Comparison of ENCODE assay signal across 8 cellular contexts in the genomic region with DNA sequence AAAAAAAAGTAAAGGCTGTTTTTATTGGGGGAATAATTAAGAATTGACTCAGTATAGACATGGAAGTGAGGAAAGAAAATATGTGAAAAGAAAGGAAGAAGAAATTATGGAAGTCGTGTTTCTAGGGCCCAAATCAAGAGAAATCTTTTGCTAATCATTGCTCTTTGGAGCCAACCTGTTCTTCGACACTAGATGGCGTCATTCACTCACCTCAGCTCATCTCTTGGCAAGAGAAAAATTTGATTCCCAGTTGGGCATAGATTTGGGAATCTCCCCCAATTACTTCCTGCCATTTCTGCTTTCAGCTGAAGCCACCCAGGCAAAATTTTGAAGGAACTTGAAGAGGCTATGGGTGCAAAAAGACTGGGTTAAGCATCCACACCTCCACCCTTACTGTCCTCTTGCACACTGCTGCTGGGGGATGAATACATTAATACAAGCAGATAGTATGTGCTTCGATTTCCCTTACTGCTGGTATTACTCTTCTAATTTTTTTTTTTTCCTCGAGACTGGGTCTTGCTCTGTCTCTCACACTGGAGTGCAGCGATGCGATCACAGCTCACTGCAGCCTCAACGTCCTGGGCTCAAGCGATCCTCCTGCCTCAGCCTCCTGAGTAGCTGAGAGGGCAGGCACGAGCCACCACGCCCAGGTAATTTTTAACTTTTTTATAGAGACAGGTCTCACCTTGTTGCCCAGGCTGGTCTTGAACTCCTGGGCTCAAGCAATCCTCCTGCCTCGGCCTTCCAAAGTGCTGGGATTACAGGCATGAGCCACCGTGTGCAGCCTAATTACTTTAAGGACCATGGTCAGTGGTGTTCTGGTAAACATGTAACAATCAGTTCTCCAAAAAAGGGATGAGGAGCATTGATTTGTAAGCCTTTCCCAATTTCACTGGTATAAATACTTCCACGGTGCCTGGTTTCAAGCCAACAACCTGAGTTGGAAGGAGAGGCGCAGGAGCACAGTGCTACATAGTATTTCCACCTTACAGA. TPM values are rescaled to one million over a fixed set of nuclear protein-coding genes. Genes with fewer than 3 reads are reported as not detected.
DNase-seq lines count a peak whose midpoint lies in the region; ATAC-seq and TF ChIP-seq lines count a peak whose summit lies in the region.

No MANE protein-coding gene starts in this region.

- peak; percentile 77 for TF ChIP-seq RAD21 in neural cell (conservative IDR thresholded peaks at IDR 0.05)

- peak; percentile 79 for TF ChIP-seq CTCF in neural cell (IDR thresholded peaks at IDR 0.05; ENCODE audit: poor library complexity, severe bottlenecking)

- no peaks in the 10 kb centered on the region for H3K4me1 Mint-ChIP-seq in activated CD4-positive, alpha-beta T cell treated with anti-CD3 and anti-CD28 coated beads, Interleukin-2, amount 10 ng/mL, durations not matched to agents 7 days and 5 days

- H3K9me3 Mint-ChIP-seq in activated CD4-positive, alpha-beta T cell treated with anti-CD3 and anti-CD28 coated beads, Interleukin-2, amount 10 ng/mL, durations not matched to agents 7 days and 5 days = no peaks in the 10 kb centered on the region

- ATAC-seq in esophagus mucosa = peak; percentile 59
- no peak for ATAC-seq in GM18868 (IDR thresholded peaks at IDR 0.05; ENCODE audit: unreplicated experiment)

- H3K27ac ChIP-seq in neural cell (ENCODE audit: low read length) = no peak overlapping the region

- POLR2A ChIA-PET in activated CD4-positive, alpha-beta T cell treated with anti-CD3 and anti-CD28 coated beads, Interleukin-2, amount 10 ng/mL, durations not matched to agents 7 days and 5 days (lab: Charles Lee) = no interaction called here

- H3K27ac Mint-ChIP-seq in activated CD4-positive, alpha-beta T cell treated with anti-CD3 and anti-CD28 coated beads, Interleukin-2, amount 10 ng/mL, durations not matched to agents 7 days and 5 days = no peak overlapping the region

- H3K27me3 ChIP-seq in neural cell (ENCODE audit: insufficient read depth, low read depth, low read length) = no peaks in the 10 kb centered on the region

- H3K9me3 ChIP-seq in neural cell (ENCODE audit: low read length) = no peaks in the 10 kb centered on the region

- no peak overlapping the region for H3K4me3 ChIP-seq in neural cell (ENCODE audit: low read length)

- no peaks in the 10 kb centered on the region for H3K36me3 ChIP-seq in neural cell (ENCODE audit: insufficient read depth, low read length)

- H2AFZ ChIP-seq in neural cell (ENCODE audit: low read depth, low read length) = no peak overlapping the region

- H3K9ac ChIP-seq in neural cell (ENCODE audit: low read length) = no peak overlapping the region

- no peak overlapping the region for H3K4me2 ChIP-seq in neural cell (ENCODE audit: low read length)

- H3K79me2 ChIP-seq in neural cell (replicated peaks; ENCODE audit: insufficient read depth, low read length) = no peaks in the 10 kb centered on the region

- H3K36me3 Mint-ChIP-seq in activated CD4-positive, alpha-beta T cell treated with anti-CD3 and anti-CD28 coated beads, Interleukin-2, amount 10 ng/mL, durations not matched to agents 7 days and 5 days (ENCODE audit: low read depth) = peaks cover 15% of the 10 kb centered on the region

- no peaks in the 10 kb centered on the region for H3F3A ChIP-seq in neural cell (ENCODE audit: insufficient read depth, low read length, poor library complexity, severe bottlenecking)

- no peak for TF ChIP-seq EP300 in neural cell (conservative IDR thresholded peaks at IDR 0.05; ENCODE audit: poor library complexity, severe bottlenecking)

- H3K9me2 ChIP-seq in neural cell (ENCODE audit: insufficient read depth, low read length) = no peaks in the 10 kb centered on the region

- H3K4me3 Mint-ChIP-seq in activated CD4-positive, alpha-beta T cell treated with anti-CD3 and anti-CD28 coated beads, Interleukin-2, amount 10 ng/mL, durations not matched to agents 7 days and 5 days = no peak overlapping the region

- no peaks in the 10 kb centered on the region for H3K27me3 Mint-ChIP-seq in activated CD4-positive, alpha-beta T cell treated with anti-CD3 and anti-CD28 coated beads, Interleukin-2, amount 10 ng/mL, durations not matched to agents 7 days and 5 days

- peak; percentile 42 for DNase-seq in activated CD4-positive, alpha-beta T cell treated with anti-CD3 and anti-CD28 coated beads, Interleukin-2, amount 10 ng/mL, durations not matched to agents 7 days and 5 days
- no peak for DNase-seq in activated CD4-positive, alpha-beta T cell treated with anti-CD3 and anti-CD28 coated beads, Interleukin-2, amount 50 U/mL, for 1 hour
- DNase-seq in HuH-7 (ENCODE audit: low spot score) = peak; percentile 50
- peak; percentile 62 for DNase-seq in SHP77 treated with DMSO at 0.1 percent for 48 hours (lab: John Stamatoyannopoulos, UW)
- no peak for DNase-seq in stimulated activated CD4-positive, alpha-beta T cell treated with anti-CD3 and anti-CD28 coated beads, Interleukin-1b, Interleukin-23, amount 100 ng/mL, for 48 hours

- CTCF ChIA-PET in activated CD4-positive, alpha-beta T cell treated with anti-CD3 and anti-CD28 coated beads, Interleukin-2, amount 10 ng/mL, durations not matched to agents 7 days and 5 days (lab: Charles Lee) = interaction anchor here (0.8 to 0.9 kb wide), 2 partner anchors 9 to 1126 kb away, joined by 3 read pairs; no protein-coding TSS in a partner anchor

- H4K20me1 ChIP-seq in neural cell (ENCODE audit: insufficient read depth) = no peaks in the 10 kb centered on the region

TF ChIP-seq in neural cell, 6 proteins besides CTCF, POLR2A, EP300 and RAD21:
- TF ChIP-seq MXI1 (conservative IDR thresholded peaks at IDR 0.05; ENCODE audit: poor library complexity, severe bottlenecking) = no peak
- TF ChIP-seq POLR2AphosphoS5 (IDR thresholded peaks at IDR 0.05) = no peak
- TF ChIP-seq TAF1 (IDR thresholded peaks at IDR 0.05; ENCODE audit: low read depth) = no peak
- peak; percentile 74 for TF ChIP-seq SMC3 (conservative IDR thresholded peaks at IDR 0.05; ENCODE audit: poor library complexity)

RNA-seq across cellular contexts. Expression of gene PSMD7, which starts 13.5 kb away (rescaled TPM):
- total RNA-seq in activated CD4-positive, alpha-beta T cell treated with anti-CD3 and anti-CD28 coated beads, Interleukin-2, amount 10 ng/mL, durations not matched to agents 7 days and 5 days = 10 to 100 TPM; 91.8 to 99.0 TPM
- total RNA-seq in esophagus mucosa = 72.0 TPM
- polyA plus RNA-seq in neural cell = 89.1 and 112 TPM in 2 replicates
- polyA minus RNA-seq in neural cell = 59.2 and 73.2 TPM in 2 replicates

Comparison
In these comparisons a context has a peak if more than half of its experiments do, and no peak if none do; other contexts are left out.
1. DNase-seq: peak in activated CD4-positive, alpha-beta T cell treated with anti-CD3 and anti-CD28 coated beads, Interleukin-2, amount 10 ng/mL, durations not matched to agents 7 days and 5 days (single experiment), HuH-7 (single experiment) and SHP77 treated with DMSO at 0.1 percent for 48 hours (single experiment); none in activated CD4-positive, alpha-beta T cell treated with anti-CD3 and anti-CD28 coated beads, Interleukin-2, amount 50 U/mL, for 1 hour (single experiment) and stimulated activated CD4-positive, alpha-beta T cell treated with anti-CD3 and anti-CD28 coated beads, Interleukin-1b, Interleukin-23, amount 100 ng/mL, for 48 hours (single experiment).